Comparison of ENCODE assay signal across 23 cellular contexts in the genomic region with DNA sequence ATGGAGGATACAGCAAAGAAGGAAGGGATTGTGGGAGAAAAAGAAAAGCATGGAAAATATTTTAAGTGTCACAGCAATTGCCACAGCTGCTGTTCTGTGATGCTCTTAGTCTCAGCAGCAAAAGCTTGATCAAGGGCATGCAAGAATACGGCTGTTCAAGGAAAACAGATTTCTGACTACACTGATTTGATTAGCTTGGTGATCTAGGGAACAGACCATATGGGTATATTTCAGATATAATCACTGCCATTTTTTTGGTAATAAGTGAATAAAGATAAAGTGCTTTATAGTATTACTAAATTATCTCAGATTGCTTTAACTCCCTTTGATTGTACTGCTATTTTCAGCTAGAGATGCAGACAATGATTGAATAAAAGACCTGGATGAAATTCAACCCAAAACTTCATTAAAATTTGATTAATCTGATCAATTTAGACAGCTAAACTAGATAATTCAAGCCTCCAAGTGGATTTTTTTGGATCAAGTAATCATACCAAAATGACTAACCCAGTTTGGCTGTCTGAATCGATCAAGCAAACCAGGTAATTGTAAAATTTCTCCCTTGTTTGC.
"Had no signal": no experiment of that assay in that cellular context is flagged by ENCODE, and none has a peak within 500 bp of the region (broad histone marks: within the 10 kb centered on the region; RNA-seq: fewer than 3 reads in every experiment).

No MANE protein-coding gene starts in this region.

- H2AFZ ChIP-seq: hepatocyte had no signal

- H3K36me3 ChIP-seq: colonic mucosa, esophagus muscularis mucosa, gastroesophageal sphincter, heart left ventricle, lower lobe of right lung had no signal

- H3K27me3 ChIP-seq: colonic mucosa, esophagus muscularis mucosa, foreskin keratinocyte, gastroesophageal sphincter, heart left ventricle, hepatocyte had no signal

- DNase-seq: colonic mucosa; cortex of kidney; effector CD8-positive, alpha-beta T cell; foreskin keratinocyte; heart left ventricle; hypothalamus; immature natural killer cell; islet precursor cell; kidney; kidney glomerular epithelial cell; left colon; left ventricle myocardium superior; lower lobe of right lung; mesenchymal stem cell; mucosa of descending colon; naive B cell; naive thymus-derived CD8-positive, alpha-beta T cell had no signal

- H3K4me2 ChIP-seq: hepatocyte had no signal

- H3K79me2 ChIP-seq: hepatocyte had no signal

- H3K4me3 ChIP-seq: colonic mucosa, esophagus muscularis mucosa, gastroesophageal sphincter, heart left ventricle, hepatocyte, lower lobe of right lung, mucosa of descending colon had no signal

- H3K4me1 ChIP-seq: colonic mucosa, esophagus muscularis mucosa, foreskin keratinocyte, gastroesophageal sphincter, lower lobe of right lung had no signal

- H3K27ac ChIP-seq: colonic mucosa, esophagus muscularis mucosa, foreskin keratinocyte, gastroesophageal sphincter, heart left ventricle, hepatocyte, lower lobe of right lung had no signal

- FAIRE-seq: endothelial cell of umbilical vein, frontal cortex, kidney had no signal

- ATAC-seq: foreskin keratinocyte; gastroesophageal sphincter; heart left ventricle; left colon; left lobe of liver; left ventricle myocardium superior; lower lobe of right lung; mucosa of descending colon; naive thymus-derived CD8-positive, alpha-beta T cell had no signal

- H3K9me3 ChIP-seq: colonic mucosa, esophagus muscularis mucosa, gastroesophageal sphincter, lower lobe of right lung, mucosa of descending colon had no signal
